14 cellular contexts compared by ENCODE assay signal in the genomic region with DNA sequence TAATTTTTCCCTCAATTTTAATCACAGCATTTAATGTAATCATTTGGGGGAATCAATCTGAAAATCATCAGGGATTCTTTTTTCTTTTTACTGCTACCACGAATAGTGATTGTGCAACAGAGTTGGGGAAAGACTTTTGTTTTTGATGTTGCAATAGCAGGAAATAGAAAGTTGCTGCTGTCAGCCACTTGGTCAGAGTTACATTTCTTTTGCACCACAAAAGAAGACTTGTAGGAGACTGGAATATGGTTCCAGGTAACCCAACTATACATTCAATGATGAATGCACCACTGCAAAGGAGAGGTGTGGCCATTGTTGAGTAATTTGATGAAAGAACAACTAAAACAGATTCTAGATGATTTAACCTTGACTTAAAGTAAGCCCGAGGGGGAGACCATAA. TPM values are rescaled to one million over a fixed set of nuclear protein-coding genes. Genes with fewer than 3 reads are reported as not detected.
DNase-seq lines count a peak whose midpoint lies in the region; ATAC-seq and TF ChIP-seq lines count a peak whose summit lies in the region.
"Had no signal": no experiment of that assay in that cellular context is flagged by ENCODE, and none has a peak within 500 bp of the region (broad histone marks: within the 10 kb centered on the region; RNA-seq: fewer than 3 reads in every experiment).

No MANE protein-coding gene starts in this region.

- no peak overlapping the region for H3K4ac ChIP-seq in IMR-90 (ENCODE audit: low read depth, low read length)

- intact Hi-C loops in IMR-90 (cut with micrococcal nuclease): no loop called here

- 0 out of 2 replicates have a peak, but pooled peaks cover 3% of the 10 kb centered on the region for H3K9me1 ChIP-seq in IMR-90 (ENCODE audit: insufficient read depth, low read length)

- H2BK120ac ChIP-seq in IMR-90 (ENCODE audit: low read depth, low read length): no peak overlapping the region

- H2BK15ac ChIP-seq in IMR-90 (ENCODE audit: low read depth, low read length): no peak overlapping the region; the same call in 2 of the 3 replicates

- peak; percentile 71 for DNase-seq in AG20443 (ENCODE audit: low spot score)
- DNase-seq in IMR-90: peak; percentile 64
- DNase-seq in amniotic stem cell (lab: John Stamatoyannopoulos, UW): peak; percentile 45
- peak; percentile 78 for DNase-seq in iris pigment epithelial cell (ENCODE audit: low read depth)
- no peak for DNase-seq in cortex of kidney (lab: John Stamatoyannopoulos, UW)
- no peak for DNase-seq in stimulated activated CD4-positive, alpha-beta T cell treated with anti-CD3 and anti-CD28 coated beads, Interleukin-2, amount 100 ng/mL, for 48 hours
- DNase-seq: activated CD8-positive, alpha-beta memory T cell treated with anti-CD3 and anti-CD28 coated beads for 24 hours; anterior cingulate cortex; foreskin melanocyte; NCI-H69 had no signal

- no peak overlapping the region for H3K4me2 ChIP-seq in IMR-90 (ENCODE audit: low read depth, low read length)

- H2BK5ac ChIP-seq in IMR-90 (ENCODE audit: low read depth, low read length, poor library complexity, severe bottlenecking): no peak overlapping the region

- H3K4me1 ChIP-seq in IMR-90 (ENCODE audit: control insufficient read depth, insufficient read depth, low read length): peaks cover 6% of the 10 kb centered on the region; the same call in 1 of the 2 replicates
- H3K4me1 ChIP-seq: vagina had no signal

- no peak overlapping the region for H2AK5ac ChIP-seq in IMR-90 (ENCODE audit: low read depth, low read length)

- POLR2A ChIA-PET in IMR-90 (lab: Charles Lee; ENCODE audit: unreplicated experiment): no interaction called here

- no CpG with 5 or more reads among the region's 2 CpGs for WGBS in IMR-90 (ENCODE audit: extremely low coverage in 2 of 2, insufficient read length in 1 of 2), 2 experiments

- no peaks in the 10 kb centered on the region for H3K79me1 ChIP-seq in IMR-90 (ENCODE audit: low read depth in 1 of 2, low read length in 2 of 2)

- BruUV-seq in IMR-90 (replicated peaks; lab: Mats Ljungman, UMichigan): no TSS peak

- dilution Hi-C loops in IMR-90 (cut with HindIII; ENCODE audit: low sequenced_read_pairs, unreplicated experiment): no loop called here

- H3K27me3 ChIP-seq in IMR-90 (ENCODE audit: control insufficient read depth, insufficient read depth, low read length): peaks cover 2% of the 10 kb centered on the region
- H3K27me3 ChIP-seq: vagina had no signal

- no peak overlapping the region for H3K27ac ChIP-seq in IMR-90 (ENCODE audit: insufficient read depth, low read length)
- H3K27ac ChIP-seq: vagina had no signal

- no peak overlapping the region for H4K8ac ChIP-seq in IMR-90 (ENCODE audit: low read depth in 2 of 2, low read length in 2 of 2)

- H3K23ac ChIP-seq in IMR-90 (ENCODE audit: low read depth, low read length): no peak overlapping the region

- in situ Hi-C loops in IMR-90 (cut with MboI; ENCODE audit: low sequenced_read_pairs): no loop called here

- no peak overlapping the region for H3K18ac ChIP-seq in IMR-90 (ENCODE audit: low read depth, low read length)

- H2BK20ac ChIP-seq in IMR-90 (ENCODE audit: low read depth, low read length): no peak overlapping the region

- H4K91ac ChIP-seq in IMR-90 (ENCODE audit: insufficient read depth, low read depth, low read length): no peak overlapping the region

- ATAC-seq in IMR-90 (ENCODE audit: low read depth) (no peak), HG03025 (IDR thresholded peaks at IDR 0.05; ENCODE audit: low FRiP score, unreplicated experiment) (no peak), GM21526 (IDR thresholded peaks at IDR 0.05; ENCODE audit: low FRiP score, unreplicated experiment) (no peak)

- no peaks in the 10 kb centered on the region for H4K20me1 ChIP-seq in IMR-90 (ENCODE audit: insufficient read depth, low read length)

- TF ChIP-seq CTCF in IMR-90 (conservative IDR thresholded peaks at IDR 0.05; ENCODE audit: low read depth, low read length): no peak

- no peak for TF ChIP-seq RAD21 in IMR-90 (IDR thresholded peaks at IDR 0.05; ENCODE audit: low read length)

- H2AK9ac ChIP-seq in IMR-90 (replicated peaks; ENCODE audit: low read depth, low read length, poor library complexity): no peak overlapping the region

- H4K5ac ChIP-seq in IMR-90 (ENCODE audit: low read depth, low read length): no peak overlapping the region

- no peak overlapping the region for H3K4me3 ChIP-seq in IMR-90 (ENCODE audit: insufficient read depth, low read depth, low read length)
- H3K4me3 ChIP-seq: lung, vagina had no signal

- H3K9me3 ChIP-seq in IMR-90 (ENCODE audit: control insufficient read depth, insufficient read depth, low read length): no peaks in the 10 kb centered on the region
- H3K9me3 ChIP-seq: vagina had no signal

- H3K36me3 ChIP-seq in IMR-90 (ENCODE audit: control insufficient read depth, insufficient read depth, low read length): no peaks in the 10 kb centered on the region
- H3K36me3 ChIP-seq: vagina had no signal

- no peak for TF ChIP-seq POLR2A in IMR-90 (IDR thresholded peaks at IDR 0.05; ENCODE audit: low read depth, low read length)

- H2AFZ ChIP-seq in IMR-90 (replicated peaks; ENCODE audit: low read length, poor library complexity): no peak overlapping the region

- H3K9ac ChIP-seq in IMR-90 (ENCODE audit: low read depth, low read length): no peak overlapping the region

- peak overlapping the region; percentile 18; the same call in 1 of the 2 replicates for H3K14ac ChIP-seq in IMR-90 (replicated peaks; ENCODE audit: low read depth, low read length)

- no peak overlapping the region for H3K56ac ChIP-seq in IMR-90 (ENCODE audit: extremely low read depth, insufficient read depth, low read length)

- CTCF ChIA-PET in IMR-90 (lab: Yijun Ruan, JAX): no interaction called here

TF ChIP-seq in IMR-90, 13 proteins besides CTCF, POLR2A, EP300 and RAD21:
- TF ChIP-seq MXI1 (IDR thresholded peaks at IDR 0.05; ENCODE audit: borderline replicate concordance, low read depth, low read length): no peak
- no peak for TF ChIP-seq BHLHE40 (IDR thresholded peaks at IDR 0.05; ENCODE audit: low read depth, low read length)
- TF ChIP-seq, protein P1, sequence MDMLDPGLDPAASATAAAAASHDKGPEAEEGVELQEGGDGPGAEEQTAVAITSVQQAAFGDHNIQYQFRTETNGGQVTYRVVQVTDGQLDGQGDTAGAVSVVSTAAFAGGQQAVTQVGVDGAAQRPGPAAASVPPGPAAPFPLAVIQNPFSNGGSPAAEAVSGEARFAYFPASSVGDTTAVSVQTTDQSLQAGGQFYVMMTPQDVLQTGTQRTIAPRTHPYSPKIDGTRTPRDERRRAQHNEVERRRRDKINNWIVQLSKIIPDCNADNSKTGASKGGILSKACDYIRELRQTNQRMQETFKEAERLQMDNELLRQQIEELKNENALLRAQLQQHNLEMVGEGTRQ (IDR thresholded peaks at IDR 0.05; ENCODE audit: low read depth, low read length): no peak
- TF ChIP-seq RFX5 (IDR thresholded peaks at IDR 0.05; ENCODE audit: low read depth, low read length): no peak
- peak; percentile 99 for TF ChIP-seq CEBPB (IDR thresholded peaks at IDR 0.05; ENCODE audit: low read depth, low read length)
- 0 out of 2 replicates have a peak, but pooled peaks have one; percentile 21 for TF ChIP-seq MAFK (IDR thresholded peaks at IDR 0.05; ENCODE audit: low read depth, low read length)
- TF ChIP-seq RCOR1 (IDR thresholded peaks at IDR 0.05; ENCODE audit: insufficient replicate concordance, low read length): no peak
- TF ChIP-seq SMC3 (IDR thresholded peaks at IDR 0.05; ENCODE audit: low read depth, low read length): no peak
- TF ChIP-seq NFE2L2 (IDR thresholded peaks at IDR 0.05; ENCODE audit: low read depth, low read length): no peak
- no peak for TF ChIP-seq FOS (IDR thresholded peaks at IDR 0.05; ENCODE audit: low read depth, low read length)
- TF ChIP-seq MAZ (IDR thresholded peaks at IDR 0.05; ENCODE audit: borderline replicate concordance, low read depth, low read length): no peak
- TF ChIP-seq, protein P2, sequence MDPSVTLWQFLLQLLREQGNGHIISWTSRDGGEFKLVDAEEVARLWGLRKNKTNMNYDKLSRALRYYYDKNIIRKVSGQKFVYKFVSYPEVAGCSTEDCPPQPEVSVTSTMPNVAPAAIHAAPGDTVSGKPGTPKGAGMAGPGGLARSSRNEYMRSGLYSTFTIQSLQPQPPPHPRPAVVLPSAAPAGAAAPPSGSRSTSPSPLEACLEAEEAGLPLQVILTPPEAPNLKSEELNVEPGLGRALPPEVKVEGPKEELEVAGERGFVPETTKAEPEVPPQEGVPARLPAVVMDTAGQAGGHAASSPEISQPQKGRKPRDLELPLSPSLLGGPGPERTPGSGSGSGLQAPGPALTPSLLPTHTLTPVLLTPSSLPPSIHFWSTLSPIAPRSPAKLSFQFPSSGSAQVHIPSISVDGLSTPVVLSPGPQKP (IDR thresholded peaks at IDR 0.05; ENCODE audit: borderline replicate concordance, low read depth, low read length): no peak
- TF ChIP-seq CHD1 (IDR thresholded peaks at IDR 0.05; ENCODE audit: low read depth, low read length): no peak

RNA-seq across cellular contexts. Expression of a gene that starts 46.3 kb away (rescaled TPM):
- total RNA-seq in IMR-90 (2012; rRNA removed): 14.2 and 20.6 TPM in 2 replicates
- 3.2 and 3.3 TPM in 2 replicates for polyA plus RNA-seq in IMR-90 (2012; rRNA removed)
- 0.88 and 1.4 TPM in 2 replicates for polyA plus RNA-seq in IMR-90 (2012; cell fraction: cytosol; rRNA removed)
- polyA plus RNA-seq in IMR-90 (2012; cell fraction: nucleus; rRNA removed; ENCODE audit: low replicate concordance): 0.29 and 2.1 TPM in 2 replicates

Comparison
In these comparisons a context has a peak if more than half of its experiments do, and no peak if none do; other contexts are left out.
1. DNase-seq: peak in AG20443 (single experiment), IMR-90 (single experiment), amniotic stem cell (single experiment) and iris pigment epithelial cell (single experiment); none in cortex of kidney (single experiment) and stimulated activated CD4-positive, alpha-beta T cell treated with anti-CD3 and anti-CD28 coated beads, Interleukin-2, amount 100 ng/mL, for 48 hours (0 of 2).